2 cellular contexts compared by ENCODE assay signal in the genomic region with DNA sequence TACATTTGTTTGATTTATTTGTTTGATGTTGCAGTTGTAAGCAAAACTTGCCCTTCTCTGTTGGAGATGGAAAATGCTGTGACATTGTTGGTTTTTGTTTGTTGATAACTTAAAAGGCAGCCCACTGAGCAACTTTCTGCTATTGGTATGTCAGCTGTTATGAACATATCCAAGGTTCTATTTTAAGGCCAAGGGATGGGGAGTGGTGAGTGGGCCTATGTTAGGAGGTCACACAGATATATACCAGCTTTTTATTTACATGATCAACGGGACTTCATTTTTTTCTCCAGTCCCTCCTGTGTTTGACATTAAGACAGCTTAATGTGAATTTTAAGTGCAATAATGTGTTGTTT.
A peak's percentile ranks its signal among the peaks of the same experiment; 100 is the strongest.
TF ChIP-seq lines count a peak whose summit lies in the region.

No MANE protein-coding gene starts in this region.

TF ChIP-seq in K562, 482 proteins besides CTCF, POLR2A, EP300 and RAD21:
- TF ChIP-seq ZC3H4 (CRISPR knock-in tag; IDR thresholded peaks at IDR 0.05; ENCODE audit: borderline replicate concordance) (no peak), MAFK (IDR thresholded peaks at IDR 0.05; ENCODE audit: low read length) (0 out of 2 replicates have a peak, but pooled peaks have one; percentile 1), GTF2A2 (tag; IDR thresholded peaks at IDR 0.05) (no peak), DACH1 (IDR thresholded peaks at IDR 0.05; ENCODE audit: partially characterized antibody) (peak; percentile 15), ZNF239 (CRISPR knock-in tag; IDR thresholded peaks at IDR 0.05) (no peak)

TF ChIP-seq in GM12891, 5 proteins besides CTCF, POLR2A, EP300 and RAD21:
- TF ChIP-seq TAF1 (IDR thresholded peaks at IDR 0.05; ENCODE audit: low read depth, low read length) = no peak
